Comparison of ENCODE assay signal across 13 cellular contexts in the genomic region with DNA sequence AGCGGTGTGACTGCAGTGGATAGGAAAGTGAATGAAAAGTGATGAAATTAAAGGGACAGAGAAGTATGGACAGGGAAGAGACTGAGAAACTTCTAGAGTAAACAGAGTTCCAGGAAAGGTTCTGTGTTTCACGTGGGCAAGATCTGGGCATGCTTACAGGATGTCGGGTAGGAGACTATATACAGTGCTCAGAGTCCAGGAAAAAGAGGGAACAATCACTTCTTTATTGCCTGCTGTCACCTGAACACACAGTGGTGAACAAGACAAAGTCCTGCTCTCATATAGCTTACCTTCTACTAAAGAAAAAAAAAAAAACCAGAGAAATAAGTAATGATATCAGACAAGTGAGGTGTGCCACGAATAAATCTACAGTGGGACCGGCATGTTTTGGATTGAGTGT. TPM values are rescaled to one million over a fixed set of nuclear protein-coding genes. Genes with fewer than 3 reads are reported as not detected.
A peak's percentile ranks its signal among the peaks of the same experiment; 100 is the strongest.
DNase-seq lines count a peak whose midpoint lies in the region; ATAC-seq and TF ChIP-seq lines count a peak whose summit lies in the region.
"Had no signal": no experiment of that assay in that cellular context is flagged by ENCODE, and none has a peak within 500 bp of the region (broad histone marks: within the 10 kb centered on the region; RNA-seq: fewer than 3 reads in every experiment).

No MANE protein-coding gene starts in this region.

- peak overlapping the region; percentile 1 for H3K27ac Mint-ChIP-seq in stimulated activated naive CD8-positive, alpha-beta T cell treated with anti-CD3 and anti-CD28 coated beads, Interleukin-15, Interleukin-2, amounts not matched to agents 100 ng/mL and 50 ng/mL, for 24 hours
- H3K27ac Mint-ChIP-seq in T-helper 17 cell (peak overlapping the region; percentile 93), type B pancreatic cell (peak overlapping the region; percentile 88)

- H3K9me3 ChIP-seq in T-helper 17 cell (ENCODE audit: control insufficient read depth, low read length, poor library complexity, severe bottlenecking), result no peaks in the 10 kb centered on the region
- no peaks in the 10 kb centered on the region for H3K9me3 ChIP-seq in iPS-18a (ENCODE audit: control insufficient read depth, low read depth, low read length)
- H3K9me3 ChIP-seq: BE2C had no signal

- peaks cover 62% of the 10 kb centered on the region for H3K36me3 Mint-ChIP-seq in stimulated activated naive CD8-positive, alpha-beta T cell treated with anti-CD3 and anti-CD28 coated beads, Interleukin-15, Interleukin-2, amounts not matched to agents 100 ng/mL and 50 ng/mL, for 24 hours (ENCODE audit: low read depth)
- H3K36me3 Mint-ChIP-seq in T-helper 17 cell (ENCODE audit: low read depth) (peaks cover 17% of the 10 kb centered on the region), type B pancreatic cell (peaks cover 40% of the 10 kb centered on the region)

- peaks cover 8% of the 10 kb centered on the region for H3K4me1 ChIP-seq in iPS-18a (ENCODE audit: control insufficient read depth, low read depth, low read length)

- H3K27ac ChIP-seq in iPS-18a (ENCODE audit: low read length), result no peak overlapping the region

- no peak for DNase-seq in stimulated activated naive CD8-positive, alpha-beta T cell treated with anti-CD3 and anti-CD28 coated beads, Interleukin-15, Interleukin-2, amounts not matched to agents 100 U/mL and 50 U/mL, for 24 hours
- no peak for DNase-seq in T-helper 17 cell
- DNase-seq in type B pancreatic cell (ENCODE audit: extremely low spot score, unreplicated experiment), result no peak
- DNase-seq in NCI-H2171 (lab: John Stamatoyannopoulos, UW), result no peak
- DNase-seq in omental fat pad (ENCODE audit: low spot score), result no peak
- DNase-seq: BE2C; GF-D8; glutamatergic neuron; left ventricle myocardium superior; stimulated activated CD4-positive, alpha-beta T cell treated with anti-CD3 and anti-CD28 coated beads, Interleukin-4, amount 100 ng/mL, for 1 hour had no signal

- no peaks in the 10 kb centered on the region for H3K9me3 Mint-ChIP-seq in stimulated activated naive CD8-positive, alpha-beta T cell treated with anti-CD3 and anti-CD28 coated beads, Interleukin-15, Interleukin-2, amounts not matched to agents 100 ng/mL and 50 ng/mL, for 24 hours
- H3K9me3 Mint-ChIP-seq in type B pancreatic cell, result no peaks in the 10 kb centered on the region

- peak overlapping the region; percentile 97 for H3K4me3 Mint-ChIP-seq in stimulated activated naive CD8-positive, alpha-beta T cell treated with anti-CD3 and anti-CD28 coated beads, Interleukin-15, Interleukin-2, amounts not matched to agents 100 ng/mL and 50 ng/mL, for 24 hours
- H3K4me3 Mint-ChIP-seq in T-helper 17 cell, result peak overlapping the region; percentile 74
- peak overlapping the region; percentile 96 for H3K4me3 Mint-ChIP-seq in type B pancreatic cell

- peaks cover 53% of the 10 kb centered on the region for H3K4me1 Mint-ChIP-seq in stimulated activated naive CD8-positive, alpha-beta T cell treated with anti-CD3 and anti-CD28 coated beads, Interleukin-15, Interleukin-2, amounts not matched to agents 100 ng/mL and 50 ng/mL, for 24 hours (ENCODE audit: low read depth)
- peaks cover 48% of the 10 kb centered on the region for H3K4me1 Mint-ChIP-seq in T-helper 17 cell
- H3K4me1 Mint-ChIP-seq in type B pancreatic cell (ENCODE audit: unreplicated experiment), result peaks cover 16% of the 10 kb centered on the region

- H3K27me3 ChIP-seq in iPS-18a (ENCODE audit: control insufficient read depth, insufficient read depth, low read length), result no peaks in the 10 kb centered on the region
- H3K27me3 ChIP-seq: BE2C had no signal

- H3K9ac ChIP-seq in iPS-18a (ENCODE audit: low read length), result no peak overlapping the region

- TF ChIP-seq CTCF in type B pancreatic cell (conservative IDR thresholded peaks at IDR 0.05), result no peak
- TF ChIP-seq CTCF in omental fat pad (IDR thresholded peaks at IDR 0.05), result no peak

- peaks cover 41% of the 10 kb centered on the region for H3K36me3 ChIP-seq in iPS-18a (ENCODE audit: control insufficient read depth, low read depth, low read length)

- no peaks in the 10 kb centered on the region for H3K27me3 Mint-ChIP-seq in stimulated activated naive CD8-positive, alpha-beta T cell treated with anti-CD3 and anti-CD28 coated beads, Interleukin-15, Interleukin-2, amounts not matched to agents 100 ng/mL and 50 ng/mL, for 24 hours
- H3K27me3 Mint-ChIP-seq in T-helper 17 cell (no peaks in the 10 kb centered on the region), type B pancreatic cell (no peaks in the 10 kb centered on the region)

- no peak for ATAC-seq in stimulated activated naive CD8-positive, alpha-beta T cell treated with anti-CD3 and anti-CD28 coated beads, Interleukin-15, Interleukin-2, amounts not matched to agents 100 U/mL and 50 U/mL, for 24 hours
- ATAC-seq in T-helper 17 cell (no peak), GM18858 (IDR thresholded peaks at IDR 0.05; ENCODE audit: unreplicated experiment) (no peak), omental fat pad (ENCODE audit: low FRiP score) (no peak)
- ATAC-seq: left ventricle myocardium superior had no signal

- peak overlapping the region; percentile 71 for H3K4me3 ChIP-seq in iPS-18a (ENCODE audit: low read length)

RNA-seq across cellular contexts. Expression of gene LRPPRC, which starts 2.4 kb away (rescaled TPM):
- 10 to 100 TPM; 59.8 to 60.7 TPM for total RNA-seq in T-helper 17 cell
- 104 and 117 TPM in 2 replicates for total RNA-seq in type B pancreatic cell (ENCODE audit: low replicate concordance)
- total RNA-seq in omental fat pad, result 10 to 100 TPM; 47.5 to 87.4 (median 56.3) TPM

Comparison
In these comparisons a context has a peak if more than half of its experiments do, and no peak if none do; other contexts are left out.
1. H3K27ac Mint-ChIP-seq: peak in every context shown above with its lines; median percentile 93 in T-helper 17 cell; 88 in type B pancreatic cell; 1 in stimulated activated naive CD8-positive, alpha-beta T cell treated with anti-CD3 and anti-CD28 coated beads, Interleukin-15, Interleukin-2, amounts not matched to agents 100 ng/mL and 50 ng/mL, for 24 hours.